ENCODE assay signal across 8 cellular contexts in the genomic region with DNA sequence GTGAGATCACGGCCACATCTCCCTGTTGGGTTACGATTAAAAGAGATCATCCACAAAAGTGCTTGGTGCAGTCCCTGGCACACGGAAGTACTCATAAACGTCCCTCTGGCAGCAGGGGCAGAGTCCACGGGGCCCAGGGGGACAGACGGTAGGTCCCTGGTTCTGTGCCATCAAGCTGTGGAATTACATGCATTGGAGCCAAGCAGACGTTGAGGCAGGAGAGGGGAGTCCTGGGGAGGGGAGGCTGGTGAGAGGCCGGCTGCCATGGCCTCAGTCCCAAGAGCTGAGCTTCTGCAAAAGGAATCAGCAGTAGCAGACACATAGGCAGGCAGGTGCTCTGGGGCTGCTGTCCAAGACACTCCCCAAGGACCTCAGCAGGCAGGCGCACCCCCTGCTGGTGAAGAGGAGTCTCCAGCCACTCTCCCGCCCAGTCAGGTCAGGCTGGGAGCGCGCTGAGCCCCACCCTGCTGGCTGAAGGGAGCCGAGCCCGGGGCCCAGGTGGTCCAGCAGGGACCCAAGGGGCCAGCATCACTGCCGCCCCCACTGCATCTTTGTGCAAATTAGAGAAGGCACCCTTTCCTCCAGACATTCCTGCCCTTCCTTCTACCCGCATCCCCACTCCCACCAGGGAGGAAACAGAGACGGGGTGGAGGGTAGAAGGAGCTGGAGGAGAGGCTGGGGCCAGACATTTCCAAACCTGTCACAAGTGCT. TPM values are rescaled to one million over a fixed set of nuclear protein-coding genes. Genes with fewer than 3 reads are reported as not detected.
A peak's percentile ranks its signal among the peaks of the same experiment; 100 is the strongest.
DNase-seq lines count a peak whose midpoint lies in the region; ATAC-seq, FAIRE-seq and TF ChIP-seq lines count a peak whose summit lies in the region.

No MANE protein-coding gene starts in this region.

- CTCF ChIA-PET in GM12878 (lab: Yijun Ruan, JAX) (interaction anchor here (0.5 to 4.6 kb wide), 45 partner anchors 9 to 497 kb away, joined by 3 to 39 read pairs (median 5); a partner anchor contains a TSS), HepG2 (lab: Yijun Ruan, JAX; ENCODE audit: low intra/inter-chr PET ratio, low total read pairs) (interaction anchor here (0.9 to 1.8 kb wide), 7 partner anchors 11 to 188 kb away, joined by 3 to 9 read pairs (median 6); a partner anchor contains a TSS)

- BruUV-seq in GM12878 (replicated peaks; lab: Mats Ljungman, UMichigan), result no TSS peak
- BruUV-seq in HepG2 (replicated peaks; lab: Mats Ljungman, UMichigan), result no TSS peak

- no peak overlapping the region for H3K9ac ChIP-seq in GM12878 (ENCODE audit: control insufficient read depth, insufficient read depth, low read length)
- H3K9ac ChIP-seq in HepG2 (ENCODE audit: insufficient read depth, low read depth, low read length), result peak overlapping the region; percentile 70

- H3K4me1 ChIP-seq in RWPE2 (ENCODE audit: insufficient read depth, poor library complexity, severe bottlenecking) (peaks cover 17% of the 10 kb centered on the region), GM12878 (ENCODE audit: control insufficient read depth, insufficient read depth, low read length) (peaks cover 10% of the 10 kb centered on the region), HepG2 (ENCODE audit: insufficient read depth, low read length) (peaks cover 84% of the 10 kb centered on the region), testis (no peaks in the 10 kb centered on the region)

- no peaks in the 10 kb centered on the region for H3K27me3 ChIP-seq in RWPE2 (ENCODE audit: insufficient read depth, poor library complexity, severe bottlenecking)
- peaks cover 0 to 2% of the 10 kb centered on the region in 2 experiments; a peak in 1 of 4 replicates for H3K27me3 ChIP-seq in GM12878 (replicated peaks in 1 of 2; ENCODE audit: control insufficient read depth in 2 of 2, insufficient read depth in 2 of 2, low read length in 1 of 2)
- 0 out of 5 replicates have a peak, but pooled peaks cover 0 to under 1% of the 10 kb centered on the region in 2 experiments for H3K27me3 ChIP-seq in HepG2 (ENCODE audit: control insufficient read depth in 1 of 2, insufficient read depth in 2 of 2, low read length in 2 of 2)
- H3K27me3 ChIP-seq in testis, result no peaks in the 10 kb centered on the region

- TF ChIP-seq EP300 in GM12878 (IDR thresholded peaks at IDR 0.05; ENCODE audit: borderline replicate concordance in 1 of 2, control insufficient read depth in 1 of 2, low read depth in 2 of 2, low read length in 2 of 2) (no peak), HepG2 (IDR thresholded peaks at IDR 0.05; ENCODE audit: low read depth in 2 of 2, low read length in 2 of 2) (peak in 1 of 2 experiments; percentile 4; a peak in 2 of 4 replicates), HepG2 (CRISPR knock-in tag; IDR thresholded peaks at IDR 0.05; ENCODE audit: borderline replicate concordance) (no peak)

- SMC1A ChIA-PET in GM12878 (lab: Charles Lee; ENCODE audit: uncharacterized antibody, unreplicated experiment), result interaction anchor here (0.6 to 2.7 kb wide), 12 partner anchors 12 to 267 kb away, joined by 3 to 19 read pairs (median 4); no protein-coding TSS in a partner anchor

- DNase-seq in GM10266 (ENCODE audit: extremely low spot score) (peak; percentile 89), RWPE2 (ENCODE audit: low spot score) (no peak), GM12878 (ENCODE audit: low read depth, low spot score) (no peak), HepG2 (ENCODE audit: low spot score) (peak; percentile 77), testis (peak; percentile 78), activated gamma-delta T cell treated with Interleukin-2 at 50 U/mL for 16 hours (no peak), NCI-H2107 treated with DMSO at 0.1 percent for 48 hours (lab: John Stamatoyannopoulos, UW; ENCODE audit: unreplicated experiment) (no peak)

- H3K79me2 ChIP-seq in GM12878 (ENCODE audit: control insufficient read depth, insufficient read depth, low read length) (no peaks in the 10 kb centered on the region), HepG2 (ENCODE audit: insufficient read depth, low read length) (no peaks in the 10 kb centered on the region)

- no peaks in the 10 kb centered on the region for H3K9me3 ChIP-seq in RWPE2 (ENCODE audit: severe bottlenecking)
- H3K9me3 ChIP-seq in GM12878 (replicated peaks; ENCODE audit: control insufficient read depth, insufficient read depth, low read length), result no peaks in the 10 kb centered on the region
- no peaks in the 10 kb centered on the region for H3K9me3 ChIP-seq in HepG2 (ENCODE audit: low read length)
- H3K9me3 ChIP-seq in testis, result no peaks in the 10 kb centered on the region

- in situ Hi-C loops in GM12878 (cut with MboI), result no loop called here
- in situ Hi-C loops in HepG2 (cut with HindIII; ENCODE audit: extremely low pct_ligation_motif_present, low pct_unique_long_range_greater_than_20kb), result no loop called here

- POLR2A ChIA-PET in GM12878 (lab: Charles Lee) (interaction anchor here (0.6 to 1.2 kb wide), 2 partner anchors 76 to 185 kb away, joined by 3 to 9 read pairs; no protein-coding TSS in a partner anchor), HepG2 (lab: Yijun Ruan, JAX) (interaction anchor here (1.1 to 7.9 kb wide), 7 partner anchors 12 to 155 kb away, joined by 3 to 227 read pairs (median 12); a partner anchor contains a TSS)

- intact Hi-C loops in GM12878 (cut with micrococcal nuclease; ENCODE audit: unreplicated experiment) (loop anchor here (1.0 to 10.0 kb wide), 2 partner anchors 189 to 262 kb away; no protein-coding TSS in a partner anchor), HepG2 (cut with micrococcal nuclease; ENCODE audit: unreplicated experiment) (loop anchor here (2.0 kb wide), 1 partner anchor 13 kb away; no protein-coding TSS in a partner anchor), testis (cut with DNase I; ENCODE audit: low total_unique reads) (no loop called here)

- TF ChIP-seq RAD21 in GM12878 (IDR thresholded peaks at IDR 0.05; ENCODE audit: insufficient read depth, low read depth, low read length), result peak; percentile 58
- peak; percentile 93 for TF ChIP-seq RAD21 in HepG2 (CRISPR knock-in tag; IDR thresholded peaks at IDR 0.05)

- H3K27ac ChIP-seq in RWPE2 (ENCODE audit: poor library complexity, severe bottlenecking) (no peak overlapping the region), GM12878 (ENCODE audit: control insufficient read depth, insufficient read depth) (no peak overlapping the region), HepG2 (ENCODE audit: extremely low read length, insufficient read depth, low read length) (peak overlapping the region; percentile 78), testis (no peak overlapping the region)

- H4K20me1 ChIP-seq in GM12878 (ENCODE audit: control insufficient read depth, insufficient read depth), result no peaks in the 10 kb centered on the region
- H4K20me1 ChIP-seq in HepG2 (ENCODE audit: insufficient read depth, low read length), result no peaks in the 10 kb centered on the region

- H2AFZ ChIP-seq in GM12878 (ENCODE audit: control insufficient read depth, low read depth, low read length) (no peak overlapping the region), HepG2 (ENCODE audit: low read length) (no peak overlapping the region)

- TF ChIP-seq POLR2A in GM12878 (IDR thresholded peaks at IDR 0.05; ENCODE audit: low read depth, low read length) (no peak), HepG2 (IDR thresholded peaks at IDR 0.05; ENCODE audit: insufficient read depth in 1 of 2, low read depth in 2 of 2, low read length in 2 of 2) (peak in 1 of 2 experiments; percentile 62; a peak in 2 of 4 replicates), testis (IDR thresholded peaks at IDR 0.05) (no peak)

- ATAC-seq in HG03439 (IDR thresholded peaks at IDR 0.05; ENCODE audit: unreplicated experiment) (peak; percentile 53), RWPE2 (ENCODE audit: low read depth) (peak; percentile 77), GM12878 (peak; percentile 99), HepG2 (peak; percentile 95)

- TF ChIP-seq CTCF in GM10266 (IDR thresholded peaks at IDR 0.05; ENCODE audit: control insufficient read depth, insufficient read depth, low read depth, missing control alignments) (peak; percentile 85), RWPE2 (IDR thresholded peaks at IDR 0.05; ENCODE audit: poor library complexity, severe bottlenecking) (peak; percentile 58), GM12878 (IDR thresholded peaks at IDR 0.05 in 2 of 3, conservative IDR thresholded peaks at IDR 0.05 in 1 of 3; ENCODE audit: control insufficient read depth in 2 of 3, extremely low read depth in 1 of 3, insufficient read depth in 1 of 3, low read depth in 3 of 3, low read length in 3 of 3) (peak; percentile 81 to 92 (median 85)), HepG2 (CRISPR knock-in tag; IDR thresholded peaks at IDR 0.05) (peak; percentile 97), testis (IDR thresholded peaks at IDR 0.05) (peak; percentile 24 to 50 (median 36))

- FAIRE-seq in GM12878 (lab: Jason Lieb, UNC) (peak; percentile 84), HepG2 (lab: Jason Lieb, UNC) (no peak)

- H3K4me3 ChIP-seq in RWPE2 (ENCODE audit: severe bottlenecking) (no peak overlapping the region), GM12878 (no peak overlapping the region), HepG2 (replicated peaks in 1 of 3; ENCODE audit: insufficient read depth in 1 of 3, low read depth in 2 of 3, low read length in 3 of 3) (peak overlapping the region in 2 of 3 experiments; percentile 38 to 62; a peak in 5 of 6 replicates), testis (no peak overlapping the region)

- H3K4me2 ChIP-seq in GM12878 (ENCODE audit: control insufficient read depth, insufficient read depth) (no peak overlapping the region), HepG2 (ENCODE audit: low read depth, low read length) (peak overlapping the region; percentile 93)

- RAD21 ChIA-PET in GM12878 (lab: Charles Lee; ENCODE audit: unreplicated experiment), result interaction anchor here (1.2 to 2.8 kb wide), 8 partner anchors 25 to 261 kb away, joined by 3 to 21 read pairs (median 4); a partner anchor contains a TSS

- H3K36me3 ChIP-seq in RWPE2 (ENCODE audit: low read depth), result no peaks in the 10 kb centered on the region
- H3K36me3 ChIP-seq in GM12878 (ENCODE audit: control insufficient read depth in 2 of 2, insufficient read depth in 2 of 2, low read length in 1 of 2), result no peaks in the 10 kb centered on the region
- no peaks in the 10 kb centered on the region for H3K36me3 ChIP-seq in HepG2 (replicated peaks in 1 of 2; ENCODE audit: control insufficient read depth in 1 of 2, insufficient read depth in 2 of 2, low read length in 2 of 2)
- no peaks in the 10 kb centered on the region for H3K36me3 ChIP-seq in testis (ENCODE audit: low read depth, missing control alignments)

- WGBS in GM12878 (ENCODE audit: insufficient coverage, insufficient replicate concordance, low lambda C conversion rate, missing lambda C conversion rate), result 26% methylated on average over 17 of the region's 17 CpGs
- 3% methylated on average over 10 of the region's 17 CpGs for WGBS in HepG2 (ENCODE audit: low lambda C conversion rate)
- 48 to 65% methylated on average over 9 to 17 of the region's 17 CpGs for WGBS in testis, 2 donors

RNA-seq across cellular contexts. Expression of a gene that starts 7.6 kb away (rescaled TPM):
- 8.3 and 13.5 TPM in 2 replicates for total RNA-seq in GM12878 (2013; cell fraction: nucleolus; rRNA removed)
- total RNA-seq in GM12878 (2014; rRNA removed) (10.4 and 11.8 TPM in 2 replicates), GM12878 (2014; rRNA removed; fragmentation: Illumina TruSeq; extraction: Trizol) (5.2 and 6.4 TPM in 2 replicates), GM12878 (2021) (16.8 and 18.4 TPM in 2 replicates), HepG2 (2016; rRNA removed; fragmentation: Illumina TruSeq; extraction: Trizol) (4.5 and 5.3 TPM in 2 replicates), testis (10 to 100 TPM; 39.1 to 57.0 TPM)
- 6.1 TPM for polyA plus RNA-seq in GM12878 (2011; ENCODE audit: low read depth)
- polyA plus RNA-seq in GM12878 (2011; rRNA removed) (7.6 and 13.0 TPM in 2 replicates), GM12878 (2014; fragmentation: Illumina TruSeq; extraction: Trizol) (2.1 and 7.2 TPM in 2 replicates), GM12878 (2014; fragmentation: Nextera tagmentation; extraction: Ambion mirVana) (under 1 TPM in 1 of 2 experiments, not detected in 1; 0.16 TPM), GM12878 (2014; rRNA removed) (9.1 and 13.3 TPM in 2 replicates), GM12878 (2016; fragmentation: Nextera tagmentation; extraction: Ambion mirVana) (10 to 100 TPM; 10.1 to 10.9 TPM), HepG2 (2011; rRNA removed) (11.7 and 17.4 TPM in 2 replicates), testis (ENCODE audit: insufficient read depth, low read depth, low replicate concordance) (99.1 TPM)
- polyA plus RNA-seq in GM12878 (2011; cell fraction: cytosol; rRNA removed), result 12.7 and 18.2 TPM in 2 replicates
- 53.0 and 66.8 TPM in 2 replicates for polyA plus RNA-seq in GM12878 (2011; cell fraction: nucleus; rRNA removed)
- 7.0 and 7.7 TPM in 2 replicates for polyA plus RNA-seq in GM12878 (2012)
- 11.2 and 14.5 TPM in 2 replicates for polyA minus RNA-seq in GM12878 (2011; rRNA and poly(A)+ RNA removed)
- polyA minus RNA-seq in GM12878 (2011; cell fraction: cytosol; rRNA and poly(A)+ RNA removed), result 4.9 and 7.0 TPM in 2 replicates
- 8.1 and 15.6 TPM in 2 replicates for polyA minus RNA-seq in GM12878 (2011; cell fraction: nucleus; rRNA and poly(A)+ RNA removed)
- total RNA-seq in HepG2 (2016; cell fraction: cytosol; rRNA removed; fragmentation: Illumina TruSeq; extraction: Trizol; ENCODE audit: low read depth), result 2.1 and 2.4 TPM in 2 replicates
- total RNA-seq in HepG2 (2016; cell fraction: insoluble cytoplasmic fraction; rRNA removed; fragmentation: Illumina TruSeq; extraction: Trizol), result 3.3 and 4.9 TPM in 2 replicates
- total RNA-seq in HepG2 (2016; cell fraction: membrane; rRNA removed; fragmentation: Illumina TruSeq; extraction: Trizol), result 3.7 and 3.8 TPM in 2 replicates
- total RNA-seq in HepG2 (2016; cell fraction: nucleus; rRNA removed; fragmentation: Illumina TruSeq; extraction: Trizol), result 2.9 and 4.4 TPM in 2 replicates
- polyA plus RNA-seq in HepG2 (2011; cell fraction: cytosol; rRNA removed), result 11.0 and 11.5 TPM in 2 replicates
- polyA plus RNA-seq in HepG2 (2011; cell fraction: nucleus; rRNA removed), result 52.2 and 53.1 TPM in 2 replicates
- 5.3 and 11.6 TPM in 2 replicates for polyA plus RNA-seq in HepG2 (2012)
- 2.5 and 3.1 TPM in 2 replicates for polyA plus RNA-seq in HepG2 (2016; cell fraction: cytosol; fragmentation: Illumina TruSeq; extraction: Trizol; ENCODE audit: low read depth)
- polyA plus RNA-seq in HepG2 (2016; cell fraction: insoluble cytoplasmic fraction; fragmentation: Illumina TruSeq; extraction: Trizol; ENCODE audit: low read depth), result 4.6 and 5.0 TPM in 2 replicates
- polyA plus RNA-seq in HepG2 (2016; cell fraction: membrane; fragmentation: Illumina TruSeq; extraction: Trizol; ENCODE audit: low read depth), result 2.8 and 4.0 TPM in 2 replicates
- polyA plus RNA-seq in HepG2 (2016; cell fraction: nucleus; fragmentation: Illumina TruSeq; extraction: Trizol; ENCODE audit: insufficient read depth, low read depth), result 5.0 and 5.9 TPM in 2 replicates
- 0.28 and 24.0 TPM in 2 replicates for polyA minus RNA-seq in HepG2 (2011; rRNA and poly(A)+ RNA removed; ENCODE audit: low replicate concordance)
- 4.6 and 5.1 TPM in 2 replicates for polyA minus RNA-seq in HepG2 (2011; cell fraction: cytosol; rRNA and poly(A)+ RNA removed)
- polyA minus RNA-seq in HepG2 (2011; cell fraction: nucleus; rRNA and poly(A)+ RNA removed), result 6.8 and 7.3 TPM in 2 replicates

RNA-seq across cellular contexts. Expression of a gene that starts 24.4 kb away (rescaled TPM):
- 17.4 and 21.5 TPM in 2 replicates for total RNA-seq in GM12878 (2013; cell fraction: nucleolus; rRNA removed)
- total RNA-seq in GM12878 (2014; rRNA removed) (79.0 and 88.7 TPM in 2 replicates), GM12878 (2014; rRNA removed; fragmentation: Illumina TruSeq; extraction: Trizol) (13.8 and 16.4 TPM in 2 replicates), GM12878 (2021) (58.0 and 58.2 TPM in 2 replicates), HepG2 (2016; rRNA removed; fragmentation: Illumina TruSeq; extraction: Trizol) (94.8 and 133 TPM in 2 replicates), testis (100 to 1,000 TPM in 1 of 2 donors, 10 to 100 TPM in 1; 99.6 to 114 TPM)
- 7.7 TPM for polyA plus RNA-seq in GM12878 (2011; ENCODE audit: low read depth)
- polyA plus RNA-seq in GM12878 (2011; rRNA removed) (9.4 and 21.1 TPM in 2 replicates), GM12878 (2014; fragmentation: Illumina TruSeq; extraction: Trizol) (3.5 and 8.1 TPM in 2 replicates), GM12878 (2014; fragmentation: Nextera tagmentation; extraction: Ambion mirVana) (1 to 10 TPM in 1 of 2 experiments, under 1 TPM in 1; 0.95 to 2.4 TPM), GM12878 (2014; rRNA removed) (88.1 and 101 TPM in 2 replicates), GM12878 (2016; fragmentation: Nextera tagmentation; extraction: Ambion mirVana) (10 to 100 TPM; 55.9 to 60.8 TPM), HepG2 (2011; rRNA removed) (141 and 191 TPM in 2 replicates), testis (ENCODE audit: insufficient read depth, low read depth, low replicate concordance) (64.1 TPM)
- polyA plus RNA-seq in GM12878 (2011; cell fraction: cytosol; rRNA removed), result 32.6 and 65.8 TPM in 2 replicates
- 49.0 and 61.0 TPM in 2 replicates for polyA plus RNA-seq in GM12878 (2011; cell fraction: nucleus; rRNA removed)
- polyA plus RNA-seq in GM12878 (2012), result 30.4 and 40.4 TPM in 2 replicates
- polyA minus RNA-seq in GM12878 (2011; rRNA and poly(A)+ RNA removed), result 8.3 and 17.3 TPM in 2 replicates
- 19.9 and 21.1 TPM in 2 replicates for polyA minus RNA-seq in GM12878 (2011; cell fraction: cytosol; rRNA and poly(A)+ RNA removed)
- 6.5 and 14.4 TPM in 2 replicates for polyA minus RNA-seq in GM12878 (2011; cell fraction: nucleus; rRNA and poly(A)+ RNA removed)
- total RNA-seq in HepG2 (2016; cell fraction: cytosol; rRNA removed; fragmentation: Illumina TruSeq; extraction: Trizol; ENCODE audit: low read depth), result 214 and 241 TPM in 2 replicates
- total RNA-seq in HepG2 (2016; cell fraction: insoluble cytoplasmic fraction; rRNA removed; fragmentation: Illumina TruSeq; extraction: Trizol), result 83.9 and 129 TPM in 2 replicates
- 236 and 281 TPM in 2 replicates for total RNA-seq in HepG2 (2016; cell fraction: membrane; rRNA removed; fragmentation: Illumina TruSeq; extraction: Trizol)
- 43.0 and 55.9 TPM in 2 replicates for total RNA-seq in HepG2 (2016; cell fraction: nucleus; rRNA removed; fragmentation: Illumina TruSeq; extraction: Trizol)
- 159 and 302 TPM in 2 replicates for polyA plus RNA-seq in HepG2 (2011; cell fraction: cytosol; rRNA removed)
- 297 and 319 TPM in 2 replicates for polyA plus RNA-seq in HepG2 (2011; cell fraction: nucleus; rRNA removed)
- polyA plus RNA-seq in HepG2 (2012), result 112 and 147 TPM in 2 replicates
- polyA plus RNA-seq in HepG2 (2016; cell fraction: cytosol; fragmentation: Illumina TruSeq; extraction: Trizol; ENCODE audit: low read depth), result 221 and 245 TPM in 2 replicates
- 107 and 116 TPM in 2 replicates for polyA plus RNA-seq in HepG2 (2016; cell fraction: insoluble cytoplasmic fraction; fragmentation: Illumina TruSeq; extraction: Trizol; ENCODE audit: low read depth)
- 209 and 227 TPM in 2 replicates for polyA plus RNA-seq in HepG2 (2016; cell fraction: membrane; fragmentation: Illumina TruSeq; extraction: Trizol; ENCODE audit: low read depth)
- 107 and 117 TPM in 2 replicates for polyA plus RNA-seq in HepG2 (2016; cell fraction: nucleus; fragmentation: Illumina TruSeq; extraction: Trizol; ENCODE audit: insufficient read depth, low read depth)
- polyA minus RNA-seq in HepG2 (2011; rRNA and poly(A)+ RNA removed; ENCODE audit: low replicate concordance), result 17.7 and 144 TPM in 2 replicates
- 94.1 and 104 TPM in 2 replicates for polyA minus RNA-seq in HepG2 (2011; cell fraction: cytosol; rRNA and poly(A)+ RNA removed)
- polyA minus RNA-seq in HepG2 (2011; cell fraction: nucleus; rRNA and poly(A)+ RNA removed), result 39.0 and 46.2 TPM in 2 replicates

RNA-seq across cellular contexts. Expression of a gene that starts 24.7 kb away (rescaled TPM):
- total RNA-seq in GM12878 (2013; cell fraction: nucleolus; rRNA removed), result 2.8 and 4.3 TPM in 2 replicates
- total RNA-seq in GM12878 (2014; rRNA removed) (24.6 TPM in 2 replicates), GM12878 (2014; rRNA removed; fragmentation: Illumina TruSeq; extraction: Trizol) (8.8 and 9.3 TPM in 2 replicates), GM12878 (2021) (20.8 and 20.9 TPM in 2 replicates), HepG2 (2016; rRNA removed; fragmentation: Illumina TruSeq; extraction: Trizol) (44.1 and 44.6 TPM in 2 replicates), testis (10 to 100 TPM; 18.0 to 20.9 TPM)
- 4.2 TPM for polyA plus RNA-seq in GM12878 (2011; ENCODE audit: low read depth)
- polyA plus RNA-seq in GM12878 (2011; rRNA removed) (3.3 and 9.5 TPM in 2 replicates), GM12878 (2014; fragmentation: Illumina TruSeq; extraction: Trizol) (0.59 and 5.7 TPM in 2 replicates), GM12878 (2014; fragmentation: Nextera tagmentation; extraction: Ambion mirVana) (1 to 10 TPM; 2.4 to 7.0 TPM), GM12878 (2014; rRNA removed) (24.1 and 25.0 TPM in 2 replicates), GM12878 (2016; fragmentation: Nextera tagmentation; extraction: Ambion mirVana) (10 to 100 TPM; 11.3 to 11.8 TPM), HepG2 (2011; rRNA removed) (63.6 and 86.4 TPM in 2 replicates), testis (ENCODE audit: insufficient read depth, low read depth, low replicate concordance) (18.2 TPM)
- 13.6 and 23.5 TPM in 2 replicates for polyA plus RNA-seq in GM12878 (2011; cell fraction: cytosol; rRNA removed)
- polyA plus RNA-seq in GM12878 (2011; cell fraction: nucleus; rRNA removed), result 10.1 and 13.5 TPM in 2 replicates
- polyA plus RNA-seq in GM12878 (2012), result 5.7 and 6.9 TPM in 2 replicates
- polyA minus RNA-seq in GM12878 (2011; rRNA and poly(A)+ RNA removed), result 4.5 and 9.4 TPM in 2 replicates
- 3.3 and 4.1 TPM in 2 replicates for polyA minus RNA-seq in GM12878 (2011; cell fraction: cytosol; rRNA and poly(A)+ RNA removed)
- polyA minus RNA-seq in GM12878 (2011; cell fraction: nucleus; rRNA and poly(A)+ RNA removed), result 4.1 and 8.3 TPM in 2 replicates
- total RNA-seq in HepG2 (2016; cell fraction: cytosol; rRNA removed; fragmentation: Illumina TruSeq; extraction: Trizol; ENCODE audit: low read depth), result 13.7 and 15.5 TPM in 2 replicates
- 40.1 and 44.0 TPM in 2 replicates for total RNA-seq in HepG2 (2016; cell fraction: insoluble cytoplasmic fraction; rRNA removed; fragmentation: Illumina TruSeq; extraction: Trizol)
- 17.1 and 24.3 TPM in 2 replicates for total RNA-seq in HepG2 (2016; cell fraction: membrane; rRNA removed; fragmentation: Illumina TruSeq; extraction: Trizol)
- 22.6 and 23.7 TPM in 2 replicates for total RNA-seq in HepG2 (2016; cell fraction: nucleus; rRNA removed; fragmentation: Illumina TruSeq; extraction: Trizol)
- 76.5 and 98.4 TPM in 2 replicates for polyA plus RNA-seq in HepG2 (2011; cell fraction: cytosol; rRNA removed)
- 54.5 and 63.2 TPM in 2 replicates for polyA plus RNA-seq in HepG2 (2011; cell fraction: nucleus; rRNA removed)
- 53.9 and 67.5 TPM in 2 replicates for polyA plus RNA-seq in HepG2 (2012)
- 13.5 and 13.9 TPM in 2 replicates for polyA plus RNA-seq in HepG2 (2016; cell fraction: cytosol; fragmentation: Illumina TruSeq; extraction: Trizol; ENCODE audit: low read depth)
- polyA plus RNA-seq in HepG2 (2016; cell fraction: insoluble cytoplasmic fraction; fragmentation: Illumina TruSeq; extraction: Trizol; ENCODE audit: low read depth), result 41.1 and 43.9 TPM in 2 replicates
- 14.3 and 18.2 TPM in 2 replicates for polyA plus RNA-seq in HepG2 (2016; cell fraction: membrane; fragmentation: Illumina TruSeq; extraction: Trizol; ENCODE audit: low read depth)
- 31.5 and 36.8 TPM in 2 replicates for polyA plus RNA-seq in HepG2 (2016; cell fraction: nucleus; fragmentation: Illumina TruSeq; extraction: Trizol; ENCODE audit: insufficient read depth, low read depth)
- 30.9 and 77.7 TPM in 2 replicates for polyA minus RNA-seq in HepG2 (2011; rRNA and poly(A)+ RNA removed; ENCODE audit: low replicate concordance)
- polyA minus RNA-seq in HepG2 (2011; cell fraction: cytosol; rRNA and poly(A)+ RNA removed), result 20.6 and 23.0 TPM in 2 replicates
- polyA minus RNA-seq in HepG2 (2011; cell fraction: nucleus; rRNA and poly(A)+ RNA removed), result 24.1 and 24.4 TPM in 2 replicates

Comparison
In these comparisons a context has a peak if more than half of its experiments do, and no peak if none do; other contexts are left out.
1. DNase-seq: peak in GM10266 (single experiment), HepG2 (single experiment) and testis (single experiment); none in RWPE2 (single experiment), GM12878 (single experiment), activated gamma-delta T cell treated with Interleukin-2 at 50 U/mL for 16 hours (single experiment) and NCI-H2107 treated with DMSO at 0.1 percent for 48 hours (single experiment).
2. CTCF ChIP-seq: peak in every context shown above with its lines; median percentile 97 in HepG2; 85 in GM10266; 85 in GM12878; 58 in RWPE2; 36 in testis.
3. H3K4me3 ChIP-seq: peak in HepG2 (2 of 3); none in RWPE2 (single experiment), GM12878 (single experiment) and testis (0 of 2).
4. Peak in every context shown above with its lines, with median percentiles within 50 percentile points of each other: ATAC-seq.